18 cellular contexts compared by ENCODE assay signal in the genomic region with DNA sequence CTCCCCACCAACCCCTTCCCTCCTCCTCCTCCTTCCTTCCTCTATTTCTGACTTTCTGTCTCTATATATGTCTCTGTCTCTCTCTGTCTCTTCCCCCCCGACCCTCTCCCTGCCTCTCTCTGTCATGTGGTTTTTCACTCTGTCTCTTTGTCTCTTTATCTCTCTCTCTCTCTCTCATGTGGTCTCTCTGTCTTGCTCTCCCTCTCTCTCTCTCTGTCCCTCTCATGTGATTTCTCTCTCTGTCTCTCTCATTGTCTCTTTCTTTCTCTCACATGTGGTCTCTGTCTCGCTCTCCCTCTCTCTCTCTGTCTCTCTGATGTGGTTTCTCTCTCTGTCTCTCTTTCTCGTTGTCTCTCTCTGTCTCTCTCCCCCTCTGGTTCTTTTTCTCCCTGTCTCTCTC. TPM values are rescaled to one million over a fixed set of nuclear protein-coding genes. Genes with fewer than 3 reads are reported as not detected.
DNase-seq lines count a peak whose midpoint lies in the region; ATAC-seq, FAIRE-seq and TF ChIP-seq lines count a peak whose summit lies in the region.
"Had no signal": no experiment of that assay in that cellular context is flagged by ENCODE, and none has a peak within 500 bp of the region (broad histone marks: within the 10 kb centered on the region; RNA-seq: fewer than 3 reads in every experiment).

No MANE protein-coding gene starts in this region.

- TF ChIP-seq CTCF in GM12878 (IDR thresholded peaks at IDR 0.05 in 2 of 3, conservative IDR thresholded peaks at IDR 0.05 in 1 of 3; ENCODE audit: control insufficient read depth in 2 of 3, extremely low read depth in 1 of 3, insufficient read depth in 1 of 3, low read depth in 3 of 3, low read length in 3 of 3) (no peak), osteoblast (IDR thresholded peaks at IDR 0.05; ENCODE audit: extremely low read depth, low read depth, low read length) (no peak)

- no TSS peak for BruUV-seq in GM12878 (replicated peaks; lab: Mats Ljungman, UMichigan)

- no peak overlapping the region for H3K4me3 ChIP-seq in GM12878
- no peak overlapping the region for H3K4me3 ChIP-seq in osteoblast (ENCODE audit: insufficient read depth, low read length)
- H3K4me3 ChIP-seq: K562 had no signal

- no peaks in the 10 kb centered on the region for H3K36me3 ChIP-seq in GM12878 (ENCODE audit: control insufficient read depth in 2 of 2, insufficient read depth in 2 of 2, low read length in 1 of 2)
- H3K36me3 ChIP-seq in osteoblast (ENCODE audit: insufficient read depth, low read length): no peaks in the 10 kb centered on the region

- H2AFZ ChIP-seq in GM12878 (ENCODE audit: control insufficient read depth, low read depth, low read length) (no peak overlapping the region), osteoblast (ENCODE audit: low read length) (no peak overlapping the region)

- H3K9me3 ChIP-seq in GM12878 (replicated peaks; ENCODE audit: control insufficient read depth, insufficient read depth, low read length) (peaks cover 14% of the 10 kb centered on the region), osteoblast (ENCODE audit: low read depth, low read length) (peaks cover 11% of the 10 kb centered on the region)

- intact Hi-C loops in GM12878 (cut with micrococcal nuclease; ENCODE audit: unreplicated experiment): no loop called here

- in situ Hi-C loops in GM12878 (cut with MboI): no loop called here

- H3K4me1 ChIP-seq in GM12878 (ENCODE audit: control insufficient read depth, insufficient read depth, low read length) (no peaks in the 10 kb centered on the region), osteoblast (ENCODE audit: insufficient read depth, low read length) (no peaks in the 10 kb centered on the region)

- H3K79me2 ChIP-seq in GM12878 (ENCODE audit: control insufficient read depth, insufficient read depth, low read length) (no peaks in the 10 kb centered on the region), osteoblast (ENCODE audit: insufficient read depth, low read length) (no peaks in the 10 kb centered on the region)

- no peak for TF ChIP-seq RAD21 in GM12878 (IDR thresholded peaks at IDR 0.05; ENCODE audit: insufficient read depth, low read depth, low read length)

- DNase-seq in NOMO-1 treated with DMSO at 0.1 percent for 48 hours (lab: John Stamatoyannopoulos, UW; ENCODE audit: unreplicated experiment) (peak; percentile 12), NOMO-1 treated with dmso at 0.1 percent for 144 hours (lab: John Stamatoyannopoulos, UW; ENCODE audit: unreplicated experiment) (no peak), Kasumi-1 (lab: John Stamatoyannopoulos, UW) (peak; percentile 42 to 45), GM12878 (ENCODE audit: low read depth, low spot score) (no peak), osteoblast (ENCODE audit: insufficient read length, low spot score, missing footprints) (peak; percentile 13), NCI-H510A (lab: John Stamatoyannopoulos, UW) (no peak), hepatic stellate cell (ENCODE audit: low spot score) (no peak)
- DNase-seq: 8988T; CD4-positive, alpha-beta memory T cell; H9; NCI-H1417 treated with DMSO at 0.1 percent for 48 hours; NCI-H2029; NCI-H345; NCI-H526; Right ventricle myocardium superior had no signal

- no peak for TF ChIP-seq EP300 in GM12878 (IDR thresholded peaks at IDR 0.05; ENCODE audit: borderline replicate concordance in 1 of 2, control insufficient read depth in 1 of 2, low read depth in 2 of 2, low read length in 2 of 2)

- H4K20me1 ChIP-seq in GM12878 (ENCODE audit: control insufficient read depth, insufficient read depth) (no peaks in the 10 kb centered on the region), osteoblast (ENCODE audit: insufficient read depth, low read length) (no peaks in the 10 kb centered on the region)

- RAD21 ChIA-PET in GM12878 (lab: Charles Lee; ENCODE audit: unreplicated experiment): no interaction called here

- no peak overlapping the region for H3K27ac ChIP-seq in GM12878 (ENCODE audit: control insufficient read depth, insufficient read depth)
- no peak overlapping the region for H3K27ac ChIP-seq in osteoblast (ENCODE audit: low read depth, low read length)

- CTCF ChIA-PET in GM12878 (lab: Yijun Ruan, JAX): interaction anchor here (1.1 kb wide), 1 partner anchor 415 kb away, joined by 3 read pairs; no protein-coding TSS in a partner anchor

- ATAC-seq in GM12878 (no peak), HG02884 (IDR thresholded peaks at IDR 0.05; ENCODE audit: unreplicated experiment) (no peak)
- ATAC-seq: K562 had no signal

- POLR2A ChIA-PET in GM12878 (lab: Charles Lee): no interaction called here

- no peak overlapping the region for H3K9ac ChIP-seq in GM12878 (ENCODE audit: control insufficient read depth, insufficient read depth, low read length)

- H3K4me2 ChIP-seq in GM12878 (ENCODE audit: control insufficient read depth, insufficient read depth) (no peak overlapping the region), osteoblast (ENCODE audit: insufficient read depth, low read length) (no peak overlapping the region)

- no peaks in the 10 kb centered on the region for H3K27me3 ChIP-seq in GM12878 (replicated peaks in 1 of 2; ENCODE audit: control insufficient read depth in 2 of 2, insufficient read depth in 2 of 2, low read length in 1 of 2)
- no peaks in the 10 kb centered on the region for H3K27me3 ChIP-seq in osteoblast (ENCODE audit: insufficient read depth, low read length)

- SMC1A ChIA-PET in GM12878 (lab: Charles Lee; ENCODE audit: uncharacterized antibody, unreplicated experiment): no interaction called here

- TF ChIP-seq POLR2A in GM12878 (IDR thresholded peaks at IDR 0.05; ENCODE audit: low read depth, low read length): no peak

- 0% methylated on average over 2 of the region's 3 CpGs for WGBS in GM12878 (ENCODE audit: insufficient coverage, insufficient replicate concordance, low lambda C conversion rate, missing lambda C conversion rate)

- no peak for FAIRE-seq in GM12878 (lab: Jason Lieb, UNC)
- FAIRE-seq: K562, RCC 7860 had no signal

TF ChIP-seq in GM12878, 131 proteins besides CTCF, POLR2A, EP300 and RAD21:
- TF ChIP-seq JUND (IDR thresholded peaks at IDR 0.05; ENCODE audit: low read depth, low read length) (no peak), CHD4 (IDR thresholded peaks at IDR 0.05) (no peak), RUNX3 (IDR thresholded peaks at IDR 0.05; ENCODE audit: low read length) (peak; percentile 31), ZBED1 (IDR thresholded peaks at IDR 0.05; ENCODE audit: borderline replicate concordance) (no peak), NBN (IDR thresholded peaks at IDR 0.05) (no peak), NFYA (IDR thresholded peaks at IDR 0.05; ENCODE audit: borderline replicate concordance, low read depth, low read length) (no peak), EZH2 (IDR thresholded peaks at IDR 0.05; ENCODE audit: borderline replicate concordance, control insufficient read depth, low read depth, low read length) (no peak)
- TF ChIP-seq, protein P1, sequence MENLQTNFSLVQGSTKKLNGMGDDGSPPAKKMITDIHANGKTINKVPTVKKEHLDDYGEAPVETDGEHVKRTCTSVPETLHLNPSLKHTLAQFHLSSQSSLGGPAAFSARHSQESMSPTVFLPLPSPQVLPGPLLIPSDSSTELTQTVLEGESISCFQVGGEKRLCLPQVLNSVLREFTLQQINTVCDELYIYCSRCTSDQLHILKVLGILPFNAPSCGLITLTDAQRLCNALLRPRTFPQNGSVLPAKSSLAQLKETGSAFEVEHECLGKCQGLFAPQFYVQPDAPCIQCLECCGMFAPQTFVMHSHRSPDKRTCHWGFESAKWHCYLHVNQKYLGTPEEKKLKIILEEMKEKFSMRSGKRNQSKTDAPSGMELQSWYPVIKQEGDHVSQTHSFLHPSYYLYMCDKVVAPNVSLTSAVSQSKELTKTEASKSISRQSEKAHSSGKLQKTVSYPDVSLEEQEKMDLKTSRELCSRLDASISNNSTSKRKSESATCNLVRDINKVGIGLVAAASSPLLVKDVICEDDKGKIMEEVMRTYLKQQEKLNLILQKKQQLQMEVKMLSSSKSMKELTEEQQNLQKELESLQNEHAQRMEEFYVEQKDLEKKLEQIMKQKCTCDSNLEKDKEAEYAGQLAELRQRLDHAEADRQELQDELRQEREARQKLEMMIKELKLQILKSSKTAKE (IDR thresholded peaks at IDR 0.05; ENCODE audit: low read depth, poor library complexity, severe bottlenecking): no peak

RNA-seq across cellular contexts. Expression of a gene that starts 59.3 kb away (rescaled TPM):
- 1.8 and 3.4 TPM in 2 replicates for total RNA-seq in GM12878 (2013; cell fraction: nucleolus; rRNA removed)
- total RNA-seq in GM12878 (2014; rRNA removed) (0.45 and 0.65 TPM in 2 replicates), GM12878 (2014; rRNA removed; fragmentation: Illumina TruSeq; extraction: Trizol) (0.18 and 0.28 TPM in 2 replicates), GM12878 (2021) (1.3 and 1.4 TPM in 2 replicates), osteoblast (8.3 and 9.1 TPM in 2 replicates)
- 0.21 TPM for polyA plus RNA-seq in GM12878 (2011; ENCODE audit: low read depth)
- polyA plus RNA-seq in GM12878 (2011; rRNA removed) (0.30 and 0.79 TPM in 2 replicates), GM12878 (2014; fragmentation: Illumina TruSeq; extraction: Trizol) (0.29 TPM in 1 of 2 replicates, not detected in the other), GM12878 (2014; fragmentation: Nextera tagmentation; extraction: Ambion mirVana) (under 1 TPM in 1 of 2 experiments, not detected in 1; 0.02 TPM), GM12878 (2014; rRNA removed) (0.51 and 1.4 TPM in 2 replicates), GM12878 (2016; fragmentation: Nextera tagmentation; extraction: Ambion mirVana) (1 to 10 TPM in 1 of 2 experiments, under 1 TPM in 1; 0.59 to 1.1 TPM)
- polyA plus RNA-seq in GM12878 (2011; cell fraction: cytosol; rRNA removed): 1.0 and 1.8 TPM in 2 replicates
- 2.5 and 3.0 TPM in 2 replicates for polyA plus RNA-seq in GM12878 (2011; cell fraction: nucleus; rRNA removed)
- 1.0 and 1.3 TPM in 2 replicates for polyA plus RNA-seq in GM12878 (2012)
- 0.51 and 1.3 TPM in 2 replicates for polyA minus RNA-seq in GM12878 (2011; rRNA and poly(A)+ RNA removed)
- 0.53 and 0.73 TPM in 2 replicates for polyA minus RNA-seq in GM12878 (2011; cell fraction: cytosol; rRNA and poly(A)+ RNA removed)
- polyA minus RNA-seq in GM12878 (2011; cell fraction: nucleus; rRNA and poly(A)+ RNA removed): 0.60 and 1.3 TPM in 2 replicates

Comparison
In these comparisons a context has a peak if more than half of its experiments do, and no peak if none do; other contexts are left out.
1. DNase-seq: peak in NOMO-1 treated with DMSO at 0.1 percent for 48 hours (single experiment), Kasumi-1 (2 of 2) and osteoblast (single experiment); none in NOMO-1 treated with dmso at 0.1 percent for 144 hours (single experiment), GM12878 (single experiment), NCI-H510A (single experiment) and hepatic stellate cell (single experiment).